8 cellular contexts compared by ENCODE assay signal in the genomic region with DNA sequence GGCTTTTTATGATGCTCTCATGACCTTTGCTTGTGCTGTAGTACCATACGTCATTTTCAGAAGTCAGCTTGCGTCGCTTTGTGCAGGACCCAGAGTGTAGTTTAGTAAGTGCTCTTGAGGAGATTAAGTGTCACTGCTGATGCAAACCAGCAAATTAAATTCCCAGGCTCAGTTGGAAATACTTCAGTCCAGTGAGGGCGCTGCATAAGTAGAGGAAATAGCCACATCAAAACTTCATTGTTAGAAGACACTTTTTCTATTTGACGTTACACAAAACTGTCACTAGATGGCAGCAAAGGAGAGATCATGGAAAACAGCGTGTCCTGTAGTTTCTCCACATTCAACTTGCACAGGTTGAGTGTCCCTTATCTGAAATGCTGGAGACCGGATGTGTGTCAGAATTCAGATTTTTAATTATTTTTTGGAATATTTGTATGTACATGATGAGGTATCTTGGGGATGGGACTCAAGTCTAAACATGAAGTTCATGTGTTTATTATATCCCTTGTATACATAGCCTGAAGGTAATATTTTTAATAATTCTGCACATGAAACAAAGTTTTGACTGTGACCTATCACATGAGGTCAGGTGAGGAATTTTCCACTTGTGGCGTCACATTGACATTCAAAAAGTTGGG. TPM values are rescaled to one million over a fixed set of nuclear protein-coding genes. Genes with fewer than 3 reads are reported as not detected.
DNase-seq lines count a peak whose midpoint lies in the region; ATAC-seq and TF ChIP-seq lines count a peak whose summit lies in the region.

No MANE protein-coding gene starts in this region.

- no peak overlapping the region for H3K4ac ChIP-seq in H9 (ENCODE audit: low read depth, low read length)

- H4K20me1 ChIP-seq in H9 (ENCODE audit: control insufficient read depth, insufficient read depth, insufficient read length), result no peaks in the 10 kb centered on the region
- no peaks in the 10 kb centered on the region for H4K20me1 ChIP-seq in PC-3 (ENCODE audit: low read length)

- H3K27me3 Mint-ChIP-seq in activated naive CD4-positive, alpha-beta T cell treated with anti-CD3 and anti-CD28 coated beads, Interleukin-2, amount 10 ng/mL, durations not matched to agents 7 days and 5 days, result peaks cover 11% of the 10 kb centered on the region
- no peaks in the 10 kb centered on the region for H3K27me3 Mint-ChIP-seq in H9 (ENCODE audit: low read depth)

- H2BK5ac ChIP-seq in H9 (ENCODE audit: insufficient read length, low read length), result no peak overlapping the region

- peak; percentile 28 for DNase-seq in activated naive CD4-positive, alpha-beta T cell treated with anti-CD3 and anti-CD28 coated beads, Interleukin-2, amount 10 ng/mL, durations not matched to agents 7 days and 5 days
- DNase-seq in activated naive CD4-positive, alpha-beta T cell treated with Interleukin-2 at 50 U/mL for 16 hours, result no peak
- DNase-seq in H9 (no peak), PC-3 (peak; percentile 96), cerebellar cortex (ENCODE audit: low spot score) (peak; percentile 81), left lobe of liver (ENCODE audit: low spot score) (no peak), transverse colon (no peak)

- CTCF ChIA-PET in activated naive CD4-positive, alpha-beta T cell treated with anti-CD3 and anti-CD28 coated beads, Interleukin-2, amount 10 ng/mL, durations not matched to agents 7 days and 5 days (lab: Charles Lee), result interaction anchor here (0.9 to 1.0 kb wide), 2 partner anchors 28 to 33 kb away, joined by 3 read pairs; no protein-coding TSS in a partner anchor
- CTCF ChIA-PET in PC-3 (lab: Charles Lee), result interaction anchor here (0.7 kb wide), 1 partner anchor 226 kb away, joined by 4 read pairs; no protein-coding TSS in a partner anchor

- no peaks in the 10 kb centered on the region for H3F3A ChIP-seq in PC-3 (ENCODE audit: low read length, unreplicated experiment)

- no peak for TF ChIP-seq POLR2A in transverse colon (IDR thresholded peaks at IDR 0.05)

- no peak overlapping the region for H3K18ac ChIP-seq in H9 (ENCODE audit: insufficient read length, low read depth, low read length)

- no CpG with 5 or more reads among the region's 8 CpGs for WGBS in H9 (ENCODE audit: extremely low coverage, insufficient read length, low lambda C conversion rate)
- WGBS in transverse colon (ENCODE audit: low coverage in 1 of 2), 2 donors, result 7 to 20% methylated on average over 7 to 8 of the region's 8 CpGs

- POLR2A ChIA-PET in PC-3 (lab: Charles Lee; ENCODE audit: unreplicated experiment), result no interaction called here

- no peaks in the 10 kb centered on the region for H3K27me3 ChIP-seq in H9 (ENCODE audit: insufficient read depth, low read length)
- no peaks in the 10 kb centered on the region for H3K27me3 ChIP-seq in PC-3 (ENCODE audit: low read length)
- H3K27me3 ChIP-seq in transverse colon, result no peaks in the 10 kb centered on the region

- H3K14ac ChIP-seq in H9 (ENCODE audit: insufficient read depth, low read length), result no peak overlapping the region

- peaks cover 3% of the 10 kb centered on the region for H3K4me1 Mint-ChIP-seq in activated naive CD4-positive, alpha-beta T cell treated with anti-CD3 and anti-CD28 coated beads, Interleukin-2, amount 10 ng/mL, durations not matched to agents 7 days and 5 days
- 0 out of 4 replicates have a peak, but pooled peaks cover 0 to 2% of the 10 kb centered on the region in 2 experiments for H3K4me1 Mint-ChIP-seq in H9

- H3K79me2 ChIP-seq in H9 (ENCODE audit: insufficient read depth, low read length) (no peaks in the 10 kb centered on the region), PC-3 (ENCODE audit: low read length) (peaks cover 3% of the 10 kb centered on the region; the same call in 1 of the 2 replicates)

- H3K9me3 Mint-ChIP-seq in activated naive CD4-positive, alpha-beta T cell treated with anti-CD3 and anti-CD28 coated beads, Interleukin-2, amount 10 ng/mL, durations not matched to agents 7 days and 5 days, result peaks cover 15% of the 10 kb centered on the region
- peaks cover 5 to 6% of the 10 kb centered on the region in 2 experiments; a peak in 4 of 5 replicates for H3K9me3 Mint-ChIP-seq in H9

- no peak overlapping the region for H3K4me3 ChIP-seq in PC-3 (ENCODE audit: low read length)
- H3K4me3 ChIP-seq in transverse colon, result no peak overlapping the region

- H2AK5ac ChIP-seq in H9 (ENCODE audit: insufficient read length, low read length), result no peak overlapping the region

- no peak overlapping the region for H4K8ac ChIP-seq in H9 (replicated peaks; ENCODE audit: insufficient read length, low read depth, low read length)

- TF ChIP-seq EP300 in transverse colon (IDR thresholded peaks at IDR 0.05; ENCODE audit: low read depth), result no peak

- H3K4me3 Mint-ChIP-seq in activated naive CD4-positive, alpha-beta T cell treated with anti-CD3 and anti-CD28 coated beads, Interleukin-2, amount 10 ng/mL, durations not matched to agents 7 days and 5 days, result no peak overlapping the region
- H3K4me3 Mint-ChIP-seq in H9, result no peak overlapping the region

- H2BK120ac ChIP-seq in H9 (ENCODE audit: low read depth, low read length, poor library complexity, severe bottlenecking), result no peak overlapping the region

- H4K91ac ChIP-seq in H9 (ENCODE audit: insufficient read length, low read depth, low read length), result no peak overlapping the region

- H4K5ac ChIP-seq in H9 (ENCODE audit: insufficient read length, low read depth, low read length), result no peak overlapping the region

- H3K56ac ChIP-seq in H9 (ENCODE audit: insufficient read length, low read depth, low read length), result no peak overlapping the region

- H2BK20ac ChIP-seq in H9 (ENCODE audit: low read depth, low read length, poor library complexity, severe bottlenecking), result no peak overlapping the region

- no peak overlapping the region for H3K9ac ChIP-seq in H9 (ENCODE audit: extremely low read depth, insufficient read length, low read length)
- no peak overlapping the region for H3K9ac ChIP-seq in PC-3 (ENCODE audit: low read length)

- no peak overlapping the region for H3K27ac ChIP-seq in H9 (ENCODE audit: insufficient read length, low read depth, low read length)
- H3K27ac ChIP-seq in PC-3 (ENCODE audit: low read length), result no peak overlapping the region
- H3K27ac ChIP-seq in transverse colon, result no peak overlapping the region

- ATAC-seq in PC-3 (peak; percentile 98), left lobe of liver (peak; percentile 100)

- peak; percentile 86 for TF ChIP-seq CTCF in H9 (conservative IDR thresholded peaks at IDR 0.05)
- peak; percentile 89 for TF ChIP-seq CTCF in LNCAP (IDR thresholded peaks at IDR 0.05)
- TF ChIP-seq CTCF in PC-3 (conservative IDR thresholded peaks at IDR 0.05; ENCODE audit: low read depth, low read length), result peak; percentile 98
- peak; percentile 65 to 80 (median 71) for TF ChIP-seq CTCF in transverse colon (IDR thresholded peaks at IDR 0.05)

- no TSS peak for BruUV-seq in PC-3 (replicated peaks; lab: Mats Ljungman, UMichigan)

- no peaks in the 10 kb centered on the region for H3K4me1 ChIP-seq in H9 (ENCODE audit: insufficient read depth, low read length)
- H3K4me1 ChIP-seq in PC-3 (ENCODE audit: insufficient read depth, low read length), result peaks cover 5% of the 10 kb centered on the region
- peaks cover 0 to 20% (median 2%) of the 10 kb centered on the region in 4 donors for H3K4me1 ChIP-seq in transverse colon

- H3K23ac ChIP-seq in H9 (ENCODE audit: insufficient read length, low read depth, low read length), result no peak overlapping the region

- H3K23me2 ChIP-seq in H9 (ENCODE audit: insufficient read length, low read depth, low read length, poor library complexity, severe bottlenecking), result no peaks in the 10 kb centered on the region

- in situ Hi-C loops in transverse colon (cut with MboI; ENCODE audit: low pct_ligation_motif_present in 1 of 4, low pct_unique_long_range_greater_than_20kb in 1 of 4, low sequenced_read_pairs in 3 of 4), result no loop called here

- no peak overlapping the region for H2AFZ ChIP-seq in H9 (ENCODE audit: low read length)
- no peak overlapping the region for H2AFZ ChIP-seq in PC-3 (ENCODE audit: low read length)

- no peak overlapping the region for H2BK15ac ChIP-seq in H9 (ENCODE audit: low read depth, low read length)

- no peak overlapping the region for H3K27ac Mint-ChIP-seq in activated naive CD4-positive, alpha-beta T cell treated with anti-CD3 and anti-CD28 coated beads, Interleukin-2, amount 10 ng/mL, durations not matched to agents 7 days and 5 days
- H3K27ac Mint-ChIP-seq in H9, result no peak overlapping the region

- H3K9me2 ChIP-seq in PC-3 (replicated peaks; ENCODE audit: low read length), result no peaks in the 10 kb centered on the region

- no peak overlapping the region for H3K4me2 ChIP-seq in H9 (ENCODE audit: insufficient read depth, insufficient read length, low read length)
- H3K4me2 ChIP-seq in PC-3 (ENCODE audit: low read length), result peak overlapping the region; percentile 31

- H3K36me3 Mint-ChIP-seq in activated naive CD4-positive, alpha-beta T cell treated with anti-CD3 and anti-CD28 coated beads, Interleukin-2, amount 10 ng/mL, durations not matched to agents 7 days and 5 days, result peaks cover 22% of the 10 kb centered on the region
- peaks cover 15 to 18% (median 17%) of the 10 kb centered on the region in 3 experiments for H3K36me3 Mint-ChIP-seq in H9 (ENCODE audit: insufficient read depth in 1 of 3, low read depth in 3 of 3)

- intact Hi-C loops in PC-3 (cut with micrococcal nuclease), result loop anchor here (2.0 to 10.0 kb wide), 6 partner anchors 30 to 666 kb away; a partner anchor contains a TSS
- intact Hi-C loops in transverse colon (cut with DNase I; ENCODE audit: low total_unique reads), result no loop called here

- H3K36me3 ChIP-seq in PC-3 (ENCODE audit: low read depth, low read length) (peaks cover 14% of the 10 kb centered on the region; the same call in 1 of the 2 replicates), transverse colon (peaks cover 0 to 6% (median 3%) of the 10 kb centered on the region in 4 donors)

- H2BK12ac ChIP-seq in H9 (ENCODE audit: insufficient read length, low read depth, low read length), result no peak overlapping the region

- H3K9me3 ChIP-seq in H9 (ENCODE audit: control insufficient read depth, low read depth, low read length) (no peaks in the 10 kb centered on the region), PC-3 (ENCODE audit: low read length) (no peaks in the 10 kb centered on the region), transverse colon (no peaks in the 10 kb centered on the region)

- H3K79me1 ChIP-seq in H9 (ENCODE audit: insufficient read depth, low read depth, low read length, poor library complexity, severe bottlenecking), result no peaks in the 10 kb centered on the region

- H3T11ph ChIP-seq in H9 (ENCODE audit: low read length), result no peak overlapping the region

RNA-seq across cellular contexts. Expression of a gene that starts 7.9 kb away (rescaled TPM):
- total RNA-seq in H9 (2021), result 36.9 and 37.6 TPM in 2 replicates
- 17.6 and 24.8 TPM in 2 replicates for total RNA-seq in PC-3 (2014; rRNA removed)
- total RNA-seq in left lobe of liver, result 12.9 TPM
- total RNA-seq in transverse colon, result 10 to 100 TPM in 1 of 4 donors, 1 to 10 TPM in 3; 4.6 to 14.3 (median 9.5) TPM

RNA-seq across cellular contexts. Expression of a gene that starts 30.0 kb away (rescaled TPM):
- total RNA-seq in H9 (2021) (1.7 and 2.4 TPM in 2 replicates), PC-3 (2014; rRNA removed) (8.0 and 9.0 TPM in 2 replicates), left lobe of liver (6.8 TPM), transverse colon (100 to 1,000 TPM in 2 of 4 donors, 10 to 100 TPM in 2; 14.6 to 109 (median 76.6) TPM)

RNA-seq across cellular contexts. Expression of a gene that starts 49.0 kb away (rescaled TPM):
- total RNA-seq in H9 (2021) (11.3 and 11.5 TPM in 2 replicates), PC-3 (2014; rRNA removed) (7.7 and 8.7 TPM in 2 replicates), left lobe of liver (25.0 TPM), transverse colon (10 to 100 TPM; 26.8 to 37.8 (median 27.5) TPM)

Comparison
In these comparisons a context has a peak if more than half of its experiments do, and no peak if none do; other contexts are left out.
1. DNase-seq: peak in activated naive CD4-positive, alpha-beta T cell treated with anti-CD3 and anti-CD28 coated beads, Interleukin-2, amount 10 ng/mL, durations not matched to agents 7 days and 5 days (single experiment), PC-3 (single experiment) and cerebellar cortex (single experiment); none in activated naive CD4-positive, alpha-beta T cell treated with Interleukin-2 at 50 U/mL for 16 hours (single experiment), H9 (single experiment), left lobe of liver (single experiment) and transverse colon (single experiment).
2. Peak in every context shown above with its lines, with median percentiles within 50 percentile points of each other: CTCF ChIP-seq.